In genomic region chr1:154616659-154617345, GRCh38 we compare ENCODE assay signal across 26 cellular contexts. TPM values are rescaled to one million over a fixed set of nuclear protein-coding genes. Genes with fewer than 3 reads are reported as not detected.
DNase-seq lines count a peak whose midpoint lies in the region; ATAC-seq, FAIRE-seq and TF ChIP-seq lines count a peak whose summit lies in the region.
"Had no signal": no experiment of that assay in that cellular context is flagged by ENCODE, and none has a peak within 500 bp of the region (broad histone marks: within the 10 kb centered on the region; RNA-seq: fewer than 3 reads in every experiment).

No MANE protein-coding gene starts in this region.

- no peak overlapping the region for H2BK5ac ChIP-seq in H9 (ENCODE audit: insufficient read length, low read length)
- H2BK5ac ChIP-seq in mesendoderm (ENCODE audit: low read length), result peak overlapping the region; percentile 17

- H2BK120ac ChIP-seq in H9 (ENCODE audit: low read depth, low read length, poor library complexity, severe bottlenecking), result no peak overlapping the region
- H2BK120ac ChIP-seq in mesendoderm (ENCODE audit: low read depth, low read length), result no peak overlapping the region

- no peak overlapping the region for H3T11ph ChIP-seq in H9 (ENCODE audit: low read length)

- H3K4me1 Mint-ChIP-seq in H9 (peaks cover 33 to 34% of the 10 kb centered on the region in 2 experiments), WTC11 (peaks cover 44% of the 10 kb centered on the region), endodermal cell (peaks cover 35% of the 10 kb centered on the region)

- H3K56ac ChIP-seq in H9 (ENCODE audit: insufficient read length, low read depth, low read length) (no peak overlapping the region), mesendoderm (ENCODE audit: low read length) (peak overlapping the region; percentile 75)

- no peak overlapping the region for H2BK12ac ChIP-seq in H9 (ENCODE audit: insufficient read length, low read depth, low read length)

- H2BK20ac ChIP-seq in H9 (ENCODE audit: low read depth, low read length, poor library complexity, severe bottlenecking), result no peak overlapping the region

- ATAC-seq in WTC11 (no peak), HG02610 (IDR thresholded peaks at IDR 0.05; ENCODE audit: unreplicated experiment) (no peak)
- ATAC-seq: activated T-cell treated with anti-CD3 and anti-CD28 coated beads, Interleukin-2, amount 50 U/mL, for 72 hours; naive thymus-derived CD4-positive, alpha-beta T cell had no signal

- no peaks in the 10 kb centered on the region for H3K36me3 Mint-ChIP-seq in H9 (ENCODE audit: insufficient read depth in 1 of 3, low read depth in 3 of 3)
- H3K36me3 Mint-ChIP-seq in WTC11, result no peaks in the 10 kb centered on the region
- no peaks in the 10 kb centered on the region for H3K36me3 Mint-ChIP-seq in endodermal cell (ENCODE audit: low read depth)
- H3K36me3 Mint-ChIP-seq: type B pancreatic cell had no signal

- H3K4me1 ChIP-seq in H9 (ENCODE audit: insufficient read depth, low read length) (peaks cover 12% of the 10 kb centered on the region; the same call in 1 of the 2 replicates), endodermal cell (ENCODE audit: control insufficient read depth, insufficient read depth, low read length) (peaks cover 16% of the 10 kb centered on the region), mesendoderm (ENCODE audit: control insufficient read depth, low read depth, low read length) (peaks cover 17% of the 10 kb centered on the region), MM.1S (ENCODE audit: low read length) (no peaks in the 10 kb centered on the region)

- H3K14ac ChIP-seq in H9 (ENCODE audit: insufficient read depth, low read length), result no peak overlapping the region

- H3K27me3 Mint-ChIP-seq in H9 (ENCODE audit: low read depth) (no peaks in the 10 kb centered on the region), WTC11 (ENCODE audit: low read depth) (no peaks in the 10 kb centered on the region), endodermal cell (ENCODE audit: insufficient read depth) (no peaks in the 10 kb centered on the region)
- H3K27me3 Mint-ChIP-seq: activated naive CD4-positive, alpha-beta T cell treated with anti-CD3 and anti-CD28 coated beads, Interleukin-2, amount 50 U/mL, for 24 hours; naive thymus-derived CD4-positive, alpha-beta T cell; type B pancreatic cell had no signal

- H2AK5ac ChIP-seq in H9 (ENCODE audit: insufficient read length, low read length) (no peak overlapping the region), mesendoderm (ENCODE audit: low read length) (peak overlapping the region; percentile 88)

- H3K23me2 ChIP-seq in H9 (ENCODE audit: insufficient read length, low read depth, low read length, poor library complexity, severe bottlenecking), result no peaks in the 10 kb centered on the region

- H3K9me3 Mint-ChIP-seq in H9 (no peaks in the 10 kb centered on the region), WTC11 (no peaks in the 10 kb centered on the region), endodermal cell (no peaks in the 10 kb centered on the region)
- H3K9me3 Mint-ChIP-seq: activated naive CD4-positive, alpha-beta T cell treated with anti-CD3 and anti-CD28 coated beads, Interleukin-2, amount 50 U/mL, for 24 hours; activated T-cell treated with anti-CD3 and anti-CD28 coated beads, Interleukin-2, amount 50 U/mL, for 72 hours; naive thymus-derived CD4-positive, alpha-beta T cell; type B pancreatic cell had no signal

- POLR2A ChIA-PET in WTC11 (lab: Charles Lee), result interaction anchor here (0.7 kb wide), 1 partner anchor 36 kb away, joined by 3 read pairs; no protein-coding TSS in a partner anchor

- peak overlapping the region; percentile 48 for H3K4me3 ChIP-seq in endodermal cell (ENCODE audit: low read length)
- H3K4me3 ChIP-seq in mesendoderm (ENCODE audit: low read length), result no peak overlapping the region
- H3K4me3 ChIP-seq in MM.1S (ENCODE audit: low read length), result no peak overlapping the region
- H3K4me3 ChIP-seq: BLaER1 treated with 17β-estradiol and CSF1 and Interleukin-3, amounts not matched to agents 10 nM and 100 nM; esophagus muscularis mucosa; sigmoid colon had no signal

- no peak overlapping the region for H3K27ac ChIP-seq in H9 (ENCODE audit: insufficient read length, low read depth, low read length)
- H3K27ac ChIP-seq in endodermal cell (ENCODE audit: low read depth, low read length), result no peak overlapping the region
- peak overlapping the region; percentile 31 for H3K27ac ChIP-seq in mesendoderm (ENCODE audit: low read depth, low read length)
- no peak overlapping the region for H3K27ac ChIP-seq in MM.1S (ENCODE audit: low read length)
- H3K27ac ChIP-seq: BLaER1 treated with 17β-estradiol and CSF1 and Interleukin-3, amounts not matched to agents 10 nM and 100 nM; esophagus muscularis mucosa; sigmoid colon had no signal

- H3K9me3 ChIP-seq in H9 (ENCODE audit: control insufficient read depth, low read depth, low read length) (no peaks in the 10 kb centered on the region), endodermal cell (ENCODE audit: control insufficient read depth, low read length) (no peaks in the 10 kb centered on the region), MM.1S (replicated peaks; ENCODE audit: insufficient read depth, low read length) (no peaks in the 10 kb centered on the region)
- H3K9me3 ChIP-seq: BLaER1 treated with 17β-estradiol and CSF1 and Interleukin-3, amounts not matched to agents 10 nM and 100 nM; esophagus muscularis mucosa; sigmoid colon had no signal

- H3F3A ChIP-seq in MM.1S (ENCODE audit: insufficient read depth, low read length), result peaks cover 3% of the 10 kb centered on the region; the same call in 1 of the 2 replicates

- H2BK15ac ChIP-seq in H9 (ENCODE audit: low read depth, low read length) (no peak overlapping the region), mesendoderm (replicated peaks; ENCODE audit: low read depth) (no peak overlapping the region)

- H4K20me1 ChIP-seq in H9 (ENCODE audit: control insufficient read depth, insufficient read depth, insufficient read length) (no peaks in the 10 kb centered on the region), MM.1S (ENCODE audit: insufficient read depth, low read length) (peaks cover 9% of the 10 kb centered on the region; the same call in 1 of the 2 replicates)

- H3K4me2 ChIP-seq in H9 (ENCODE audit: insufficient read depth, insufficient read length, low read length) (no peak overlapping the region), mesendoderm (ENCODE audit: low read length) (no peak overlapping the region), MM.1S (ENCODE audit: low read depth, low read length) (no peak overlapping the region)
- H3K4me2 ChIP-seq: BLaER1 treated with 17β-estradiol and CSF1 and Interleukin-3, amounts not matched to agents 10 nM and 100 nM had no signal

- H3K27me3 ChIP-seq in H9 (ENCODE audit: insufficient read depth, low read length) (no peaks in the 10 kb centered on the region), endodermal cell (ENCODE audit: control insufficient read depth, insufficient read depth, low read length, poor library complexity, severe bottlenecking) (no peaks in the 10 kb centered on the region), mesendoderm (ENCODE audit: insufficient read depth, low read length, poor library complexity) (no peaks in the 10 kb centered on the region), MM.1S (replicated peaks; ENCODE audit: insufficient read depth, low read length) (no peaks in the 10 kb centered on the region)
- H3K27me3 ChIP-seq: BLaER1 treated with 17β-estradiol and CSF1 and Interleukin-3, amounts not matched to agents 10 nM and 100 nM; esophagus muscularis mucosa; sigmoid colon had no signal

- H3K79me1 ChIP-seq in H9 (ENCODE audit: insufficient read depth, low read depth, low read length, poor library complexity, severe bottlenecking) (peaks cover 4% of the 10 kb centered on the region), mesendoderm (ENCODE audit: low read length) (peaks cover 22% of the 10 kb centered on the region)

- no peak for TF ChIP-seq POLR2A in GM12892 (IDR thresholded peaks at IDR 0.05; ENCODE audit: low read depth, low read length)

- H3K79me2 ChIP-seq in H9 (ENCODE audit: insufficient read depth, low read length), result peaks cover 34% of the 10 kb centered on the region; the same call in 1 of the 2 replicates
- H3K79me2 ChIP-seq in mesendoderm (ENCODE audit: control insufficient read depth, insufficient read depth, low read length), result peaks cover 43% of the 10 kb centered on the region
- peaks cover 92% of the 10 kb centered on the region for H3K79me2 ChIP-seq in MM.1S (ENCODE audit: low read length)

- H3K36me3 ChIP-seq in endodermal cell (ENCODE audit: control insufficient read depth, insufficient read depth, low read length) (peaks cover 4% of the 10 kb centered on the region), mesendoderm (ENCODE audit: control insufficient read depth, insufficient read depth, low read length) (no peaks in the 10 kb centered on the region), MM.1S (replicated peaks; ENCODE audit: insufficient read depth, low read length) (no peaks in the 10 kb centered on the region)
- H3K36me3 ChIP-seq: sigmoid colon had no signal

- H4K91ac ChIP-seq in H9 (ENCODE audit: insufficient read length, low read depth, low read length), result no peak overlapping the region

- H3K4ac ChIP-seq in H9 (ENCODE audit: low read depth, low read length), result no peak overlapping the region
- no peak overlapping the region for H3K4ac ChIP-seq in mesendoderm (ENCODE audit: low read depth, low read length)

- H4K8ac ChIP-seq in H9 (replicated peaks; ENCODE audit: insufficient read length, low read depth, low read length) (no peak overlapping the region), mesendoderm (ENCODE audit: low read depth, low read length) (peak overlapping the region; percentile 28)

- FAIRE-seq in GM12892 (lab: Jason Lieb, UNC), result no peak
- FAIRE-seq: H1 had no signal

- H2AFZ ChIP-seq in H9 (ENCODE audit: low read length) (no peak overlapping the region), MM.1S (ENCODE audit: low read length) (no peak overlapping the region)

- H3K4me3 Mint-ChIP-seq in H9, result 0 out of 5 replicates have a peak overlapping the region, but pooled peaks of 1 of the 2 experiments have one; percentile 13
- no peak overlapping the region for H3K4me3 Mint-ChIP-seq in WTC11
- H3K4me3 Mint-ChIP-seq in endodermal cell, result no peak overlapping the region
- H3K4me3 Mint-ChIP-seq: activated naive CD4-positive, alpha-beta T cell treated with anti-CD3 and anti-CD28 coated beads, Interleukin-2, amount 50 U/mL, for 24 hours; type B pancreatic cell had no signal

- H3K18ac ChIP-seq in H9 (ENCODE audit: insufficient read length, low read depth, low read length), result no peak overlapping the region
- no peak overlapping the region for H3K18ac ChIP-seq in mesendoderm (ENCODE audit: low read length)

- TF ChIP-seq CTCF in H9 (conservative IDR thresholded peaks at IDR 0.05) (no peak), WTC11 (IDR thresholded peaks at IDR 0.05) (no peak), endodermal cell (conservative IDR thresholded peaks at IDR 0.05) (no peak), MM.1S (IDR thresholded peaks at IDR 0.05; ENCODE audit: low read length) (no peak)

- no CpG with 5 or more reads among the region's 5 CpGs for WGBS in H9 (ENCODE audit: extremely low coverage, insufficient read length, low lambda C conversion rate)
- WGBS in endodermal cell (ENCODE audit: insufficient coverage in 1 of 2, insufficient read length in 1 of 2), 2 experiments, result 77 to 81% methylated on average over 5 of the region's 5 CpGs
- no CpG with 5 or more reads among the region's 5 CpGs for WGBS in mesendoderm (ENCODE audit: extremely low coverage, insufficient coverage, low lambda C conversion rate)

- CTCF ChIA-PET in WTC11 (lab: Charles Lee), result interaction anchor here (1.2 kb wide), 1 partner anchor 125 kb away, joined by 3 read pairs; no protein-coding TSS in a partner anchor

- H3K27ac Mint-ChIP-seq in H9 (peak overlapping the region in 2 of 3 experiments; percentile 45 to 87; a peak in 3 of 7 replicates), WTC11 (peak overlapping the region; percentile 54), endodermal cell (peak overlapping the region; percentile 60)
- H3K27ac Mint-ChIP-seq: activated naive CD4-positive, alpha-beta T cell treated with anti-CD3 and anti-CD28 coated beads, Interleukin-2, amount 50 U/mL, for 24 hours; activated T-cell treated with anti-CD3 and anti-CD28 coated beads, Interleukin-2, amount 50 U/mL, for 72 hours; type B pancreatic cell had no signal

- H3K9me2 ChIP-seq in MM.1S (replicated peaks; ENCODE audit: insufficient read depth, low read length), result no peaks in the 10 kb centered on the region

- H3K23ac ChIP-seq in H9 (ENCODE audit: insufficient read length, low read depth, low read length) (no peak overlapping the region), mesendoderm (ENCODE audit: low read length) (no peak overlapping the region)

- DNase-seq in H9 (no peak), WTC11 (ENCODE audit: low spot score) (no peak), endodermal cell (no peak), mesendoderm (peak; percentile 84), MM.1S (no peak), GM12892 (ENCODE audit: insufficient read length) (no peak), SW 1271 (lab: John Stamatoyannopoulos, UW) (no peak)
- DNase-seq: ACHN; activated T-cell treated with anti-CD3 and anti-CD28 coated beads, Interleukin-2, amount 50 U/mL, for 72 hours; Calu3; effector CD8-positive, alpha-beta T cell; EL; Karpas-422; kidney glomerular epithelial cell; mesenchymal stem cell; naive thymus-derived CD4-positive, alpha-beta T cell; NCI-H1694; NCI-H69; sigmoid colon; stimulated activated CD8-positive, alpha-beta memory T cell treated with anti-CD3 and anti-CD28 coated beads, Interleukin-4, amount 100 ng/mL, for 48 hours had no signal

- H4K5ac ChIP-seq in H9 (ENCODE audit: insufficient read length, low read depth, low read length) (no peak overlapping the region), mesendoderm (ENCODE audit: low read length) (no peak overlapping the region)

- H3K9ac ChIP-seq in H9 (ENCODE audit: extremely low read depth, insufficient read length, low read length) (no peak overlapping the region), endodermal cell (ENCODE audit: extremely low read depth, low read length, poor library complexity, severe bottlenecking) (peak overlapping the region; percentile 2), mesendoderm (ENCODE audit: low read length) (no peak overlapping the region), MM.1S (ENCODE audit: low read length) (no peak overlapping the region)

RNA-seq across cellular contexts. Expression of gene ADAR, which starts 8.8 kb away (rescaled TPM):
- total RNA-seq in H9 (2021), result 228 and 236 TPM in 2 replicates
- 208 to 221 TPM (median 215 TPM) in 3 replicates for total RNA-seq in WTC11 (2021)
- 100 to 1,000 TPM; 148 to 166 TPM for total RNA-seq in endodermal cell
- polyA plus RNA-seq in endodermal cell (2013, experiment 1 of 2), result 90.5 TPM
- 91.7 TPM for polyA plus RNA-seq in endodermal cell (2013, experiment 2 of 2)
- polyA plus RNA-seq in mesendoderm (2013, experiment 1 of 2), result 111 TPM
- 114 TPM for polyA plus RNA-seq in mesendoderm (2013, experiment 2 of 2)
- polyA plus RNA-seq in GM12892 (2012; ENCODE audit: missing spikeins), result 116 TPM

RNA-seq across cellular contexts. Expression of gene CHRNB2, which starts 49.2 kb away (rescaled TPM):
- total RNA-seq in H9 (2021), result 1.8 and 1.9 TPM in 2 replicates
- total RNA-seq in WTC11 (2021), result 1.6 to 1.7 TPM (median 1.7 TPM) in 3 replicates
- under 1 TPM; 0.18 to 0.55 TPM for total RNA-seq in endodermal cell
- 3.6 TPM for polyA plus RNA-seq in endodermal cell (2013, experiment 1 of 2)
- polyA plus RNA-seq in endodermal cell (2013, experiment 2 of 2), result 3.1 TPM
- polyA plus RNA-seq in mesendoderm (2013, experiment 1 of 2), result 0.51 TPM
- 0.55 TPM for polyA plus RNA-seq in mesendoderm (2013, experiment 2 of 2)
- polyA plus RNA-seq in GM12892 (2012; ENCODE audit: missing spikeins), result 0.76 TPM
- total RNA-seq: naive thymus-derived CD4-positive, alpha-beta T cell had no signal
- polyA plus RNA-seq: naive thymus-derived CD4-positive, alpha-beta T cell had no signal

RNA-seq across cellular contexts. Expression of gene UBE2Q1, which starts 58.3 kb away (rescaled TPM):
- 105 and 108 TPM in 2 replicates for total RNA-seq in H9 (2021)
- 60.8 to 62.7 TPM (median 61.6 TPM) in 3 replicates for total RNA-seq in WTC11 (2021)
- 10 to 100 TPM; 83.0 to 94.7 TPM for total RNA-seq in endodermal cell
- 80.8 TPM for polyA plus RNA-seq in endodermal cell (2013, experiment 1 of 2)
- polyA plus RNA-seq in endodermal cell (2013, experiment 2 of 2), result 55.1 TPM
- 53.4 TPM for polyA plus RNA-seq in mesendoderm (2013, experiment 1 of 2)
- 52.6 TPM for polyA plus RNA-seq in mesendoderm (2013, experiment 2 of 2)
- polyA plus RNA-seq in GM12892 (2012; ENCODE audit: missing spikeins), result 48.5 TPM
